1 cellular context compared by ENCODE assay signal in genomic region chr4:4271912-4272311, GRCh38.
TF ChIP-seq lines count a peak whose summit lies in the region.

No MANE protein-coding gene starts in this region.

TF ChIP-seq in GM23338, 12 proteins besides CTCF, POLR2A, EP300 and RAD21 (continued from another document):
- TF ChIP-seq ZNF462 (CRISPR knock-in tag; IDR thresholded peaks at IDR 0.05): no peak
- no peak for TF ChIP-seq EZH2phosphoT487 (IDR thresholded peaks at IDR 0.05; ENCODE audit: unreplicated experiment)
- no peak for TF ChIP-seq STAT1 (IDR thresholded peaks at IDR 0.05; ENCODE audit: unreplicated experiment)
